ENCODE assay signal across 15 cellular contexts in genomic region chr1:23330846-23331245, GRCh38. TPM values are rescaled to one million over a fixed set of nuclear protein-coding genes. Genes with fewer than 3 reads are reported as not detected.
DNase-seq lines count a peak whose midpoint lies in the region; ATAC-seq, FAIRE-seq and TF ChIP-seq lines count a peak whose summit lies in the region.
"Had no signal": no experiment of that assay in that cellular context is flagged by ENCODE, and none has a peak within 500 bp of the region (broad histone marks: within the 10 kb centered on the region; RNA-seq: fewer than 3 reads in every experiment).

No MANE protein-coding gene starts in this region.

- no TSS peak for BruUV-seq in K562 (replicated peaks; lab: Mats Ljungman, UMichigan)

- H3K9me1 ChIP-seq in K562 (ENCODE audit: control insufficient read depth, insufficient read depth, low read length): no peaks in the 10 kb centered on the region

- H3K4me2 ChIP-seq in K562 (ENCODE audit: insufficient read depth, low read length): no peak overlapping the region
- H3K4me2 ChIP-seq: PC-9 had no signal

- FAIRE-seq in K562 (lab: Jason Lieb, UNC): no peak
- FAIRE-seq: H1 had no signal

- peaks cover 15 to 44% (median 34%) of the 10 kb centered on the region in 4 donors for H3K4me1 Mint-ChIP-seq in CD4-positive, CD25-positive, alpha-beta regulatory T cell
- peaks cover 34% of the 10 kb centered on the region for H3K4me1 Mint-ChIP-seq in CD8-positive, alpha-beta T cell (ENCODE audit: low read depth)
- H3K4me1 Mint-ChIP-seq in mesothelial cell of epicardium: no peaks in the 10 kb centered on the region
- H3K4me1 Mint-ChIP-seq in T-helper 2 cell treated with Interferon-gamma antibody and Interleukin-4, amounts not matched to agents 5 μg/mL and 100 μg/mL, for 36 hours (ENCODE audit: low read depth): peaks cover 4% of the 10 kb centered on the region

- no peak for ATAC-seq in CD4-positive, CD25-positive, alpha-beta regulatory T cell (ENCODE audit: low read depth in 2 of 2)
- ATAC-seq in CD8-positive, alpha-beta T cell: no peak
- ATAC-seq in K562 (no peak), HG02610 (IDR thresholded peaks at IDR 0.05; ENCODE audit: unreplicated experiment) (no peak), omental fat pad (ENCODE audit: low FRiP score) (no peak)

- no peak for DNase-seq in CD4-positive, CD25-positive, alpha-beta regulatory T cell
- no peak for DNase-seq in CD8-positive, alpha-beta T cell
- no peak for DNase-seq in K562 (ENCODE audit: extremely low read depth in 1 of 4, low spot score in 3 of 4)
- DNase-seq in mesothelial cell of epicardium (ENCODE audit: low spot score in 2 of 2, unreplicated experiment in 2 of 2): no peak
- DNase-seq in T-helper 2 cell treated with Interferon-gamma antibody and Interleukin-4, amounts not matched to agents 5 μg/mL and 100 μg/mL, for 36 hours (ENCODE audit: low spot score): no peak
- no peak for DNase-seq in omental fat pad (ENCODE audit: low spot score)
- DNase-seq: HFFc6, NCI-H1048, NCI-H1436 treated with DMSO at 0.1 percent for 48 hours, NCI-H2081 treated with DMSO at 0.1 percent for 48 hours, NCI-H510A treated with DMSO at 0.1 percent for 48 hours, NCI-H82, PC-9 had no signal

- H3K9ac ChIP-seq in K562 (ENCODE audit: insufficient read depth in 1 of 2, low read depth in 2 of 2, low read length in 2 of 2): no peak overlapping the region

- no peak for TF ChIP-seq RAD21 in K562 (CRISPR knock-in tag; conservative IDR thresholded peaks at IDR 0.05 in 1 of 2, IDR thresholded peaks at IDR 0.05 in 1 of 2)

- peak overlapping the region in 2 of 3 donors; percentile 26 to 31 for H3K27ac Mint-ChIP-seq in CD4-positive, CD25-positive, alpha-beta regulatory T cell
- H3K27ac Mint-ChIP-seq in CD8-positive, alpha-beta T cell: peak overlapping the region; percentile 21
- peak overlapping the region; percentile 73 for H3K27ac Mint-ChIP-seq in mesothelial cell of epicardium
- H3K27ac Mint-ChIP-seq in T-helper 2 cell treated with Interferon-gamma antibody and Interleukin-4, amounts not matched to agents 5 μg/mL and 100 μg/mL, for 36 hours: no peak overlapping the region
- H3K27ac Mint-ChIP-seq: HFFc6 had no signal

- POLR2A ChIA-PET in CD8-positive, alpha-beta T cell (lab: Charles Lee): interaction anchor here (1.0 kb wide), 1 partner anchor 14 kb away, joined by 12 read pairs; the partner anchor contains the start of gene HNRNPR
- POLR2A ChIA-PET in K562 (lab: Yijun Ruan, JAX): interaction anchor here (0.8 to 2.9 kb wide), 4 partner anchors 9 to 170 kb away, joined by 3 to 21 read pairs (median 10); partner anchors contain the start of gene HNRNPR

- TF ChIP-seq EP300 in K562 (IDR thresholded peaks at IDR 0.05; ENCODE audit: low read length): no peak

- in situ Hi-C loops in K562 (cut with MboI): no loop called here

- TF ChIP-seq CTCF in CD8-positive, alpha-beta T cell (IDR thresholded peaks at IDR 0.05): no peak
- TF ChIP-seq CTCF in K562 (IDR thresholded peaks at IDR 0.05 in 2 of 3, conservative IDR thresholded peaks at IDR 0.05 in 1 of 3; ENCODE audit: insufficient read depth in 2 of 3, low read depth in 1 of 3, low read length in 3 of 3) (no peak), mesothelial cell of epicardium (IDR thresholded peaks at IDR 0.05; ENCODE audit: unreplicated experiment) (no peak), omental fat pad (IDR thresholded peaks at IDR 0.05) (no peak)

- no peaks in the 10 kb centered on the region for H3K27me3 Mint-ChIP-seq in CD4-positive, CD25-positive, alpha-beta regulatory T cell
- H3K27me3 Mint-ChIP-seq in CD8-positive, alpha-beta T cell (ENCODE audit: low read depth): no peaks in the 10 kb centered on the region
- H3K27me3 Mint-ChIP-seq in mesothelial cell of epicardium (ENCODE audit: low read depth): no peaks in the 10 kb centered on the region
- H3K27me3 Mint-ChIP-seq in T-helper 2 cell treated with Interferon-gamma antibody and Interleukin-4, amounts not matched to agents 5 μg/mL and 100 μg/mL, for 36 hours (ENCODE audit: low read depth): no peaks in the 10 kb centered on the region

- no peaks in the 10 kb centered on the region for H3K9me3 ChIP-seq in CD4-positive, CD25-positive, alpha-beta regulatory T cell (ENCODE audit: control insufficient read depth in 2 of 2, low read length in 2 of 2)
- no peaks in the 10 kb centered on the region for H3K9me3 ChIP-seq in CD8-positive, alpha-beta T cell (ENCODE audit: low read length)
- H3K9me3 ChIP-seq in K562 (replicated peaks; ENCODE audit: control insufficient read depth, insufficient read depth, low read depth, low read length): no peaks in the 10 kb centered on the region

- no peaks in the 10 kb centered on the region for H4K20me1 ChIP-seq in K562 (replicated peaks; ENCODE audit: control insufficient read depth, insufficient read depth, low read length)

- no peak for TF ChIP-seq POLR2A in K562 (conservative IDR thresholded peaks at IDR 0.05)

- H3K4me1 ChIP-seq in CD4-positive, CD25-positive, alpha-beta regulatory T cell (ENCODE audit: control insufficient read depth, insufficient read depth, low read length, poor library complexity, severe bottlenecking): no peaks in the 10 kb centered on the region
- no peaks in the 10 kb centered on the region for H3K4me1 ChIP-seq in CD8-positive, alpha-beta T cell (ENCODE audit: insufficient read depth, low read length)
- peaks cover 0 to 9% of the 10 kb centered on the region in 2 experiments; a peak in 1 of 5 replicates for H3K4me1 ChIP-seq in K562 (replicated peaks in 1 of 2; ENCODE audit: control insufficient read depth in 2 of 2, insufficient read depth in 2 of 2, low read length in 2 of 2)

- peaks cover 84% of the 10 kb centered on the region for H3K79me2 ChIP-seq in K562 (ENCODE audit: control insufficient read depth, insufficient read depth, low read length)

- no peak overlapping the region for H3K4me3 Mint-ChIP-seq in CD4-positive, CD25-positive, alpha-beta regulatory T cell
- no peak overlapping the region for H3K4me3 Mint-ChIP-seq in CD8-positive, alpha-beta T cell
- H3K4me3 Mint-ChIP-seq in mesothelial cell of epicardium: no peak overlapping the region
- no peak overlapping the region for H3K4me3 Mint-ChIP-seq in T-helper 2 cell treated with Interferon-gamma antibody and Interleukin-4, amounts not matched to agents 5 μg/mL and 100 μg/mL, for 36 hours
- H3K4me3 Mint-ChIP-seq: HFFc6 had no signal

- intact Hi-C loops in CD8-positive, alpha-beta T cell (cut with DNase I, micrococcal nuclease): loop anchor here in 1 of 2 experiments (5.0 kb wide), 1 partner anchor 36 kb away; the partner anchor contains the start of gene ZNF436
- intact Hi-C loops in K562 (cut with micrococcal nuclease): no loop called here

- no peaks in the 10 kb centered on the region for H3K9me3 Mint-ChIP-seq in CD4-positive, CD25-positive, alpha-beta regulatory T cell
- H3K9me3 Mint-ChIP-seq in CD8-positive, alpha-beta T cell: no peaks in the 10 kb centered on the region
- H3K9me3 Mint-ChIP-seq in mesothelial cell of epicardium: no peaks in the 10 kb centered on the region
- H3K9me3 Mint-ChIP-seq in T-helper 2 cell treated with Interferon-gamma antibody and Interleukin-4, amounts not matched to agents 5 μg/mL and 100 μg/mL, for 36 hours: no peaks in the 10 kb centered on the region
- H3K9me3 Mint-ChIP-seq: HFFc6 had no signal

- no peak overlapping the region for H2AFZ ChIP-seq in K562 (ENCODE audit: low read depth, low read length)
- H2AFZ ChIP-seq: PC-9 had no signal

- no peak overlapping the region for H3K4me3 ChIP-seq in CD4-positive, CD25-positive, alpha-beta regulatory T cell (ENCODE audit: low read depth, low read length)
- no peak overlapping the region for H3K4me3 ChIP-seq in CD8-positive, alpha-beta T cell (ENCODE audit: low read depth, low read length)
- no peak overlapping the region for H3K4me3 ChIP-seq in K562
- H3K4me3 ChIP-seq: PC-9 had no signal

- peaks cover 88% of the 10 kb centered on the region for H3K36me3 ChIP-seq in CD4-positive, CD25-positive, alpha-beta regulatory T cell (ENCODE audit: control insufficient read depth, insufficient read depth, low read length)
- H3K36me3 ChIP-seq in CD8-positive, alpha-beta T cell (ENCODE audit: insufficient read depth, low read length): peaks cover 40% of the 10 kb centered on the region
- H3K36me3 ChIP-seq in K562 (ENCODE audit: control insufficient read depth, insufficient read depth, low read length): peaks cover 92% of the 10 kb centered on the region

- H3K27me3 ChIP-seq in CD4-positive, CD25-positive, alpha-beta regulatory T cell (ENCODE audit: control insufficient read depth, insufficient read depth, low read length): no peaks in the 10 kb centered on the region
- H3K27me3 ChIP-seq in CD8-positive, alpha-beta T cell (ENCODE audit: insufficient read depth, low read length): no peaks in the 10 kb centered on the region
- no peaks in the 10 kb centered on the region for H3K27me3 ChIP-seq in K562 (ENCODE audit: control insufficient read depth in 2 of 2, insufficient read depth in 2 of 2, low read length in 2 of 2)

- 96% methylated on average over 1 of the region's 1 CpG for WGBS in K562 (ENCODE audit: insufficient coverage, low coverage, missing lambda C conversion rate)

- H3K27ac ChIP-seq in CD4-positive, CD25-positive, alpha-beta regulatory T cell (ENCODE audit: insufficient read depth, low read length, poor library complexity, severe bottlenecking): no peak overlapping the region
- H3K27ac ChIP-seq in CD8-positive, alpha-beta T cell (ENCODE audit: low read depth, low read length): no peak overlapping the region
- H3K27ac ChIP-seq in K562 (ENCODE audit: extremely low read depth, low read depth, low read length): no peak overlapping the region
- H3K27ac ChIP-seq: PC-9 had no signal

- CTCF ChIA-PET in CD8-positive, alpha-beta T cell (lab: Charles Lee): no interaction called here
- CTCF ChIA-PET in K562 (lab: Yijun Ruan, JAX; ENCODE audit: low intra/inter-chr PET ratio): no interaction called here

- H3K36me3 Mint-ChIP-seq in CD4-positive, CD25-positive, alpha-beta regulatory T cell: peaks cover 40% of the 10 kb centered on the region
- H3K36me3 Mint-ChIP-seq in CD8-positive, alpha-beta T cell: peaks cover 86% of the 10 kb centered on the region
- peaks cover 55% of the 10 kb centered on the region for H3K36me3 Mint-ChIP-seq in mesothelial cell of epicardium
- H3K36me3 Mint-ChIP-seq in T-helper 2 cell treated with Interferon-gamma antibody and Interleukin-4, amounts not matched to agents 5 μg/mL and 100 μg/mL, for 36 hours (ENCODE audit: low read depth): peaks cover 69% of the 10 kb centered on the region

RNA-seq across cellular contexts. Expression of gene HNRNPR, which starts 13.2 kb away (rescaled TPM):
- total RNA-seq in CD4-positive, CD25-positive, alpha-beta regulatory T cell: 126 TPM
- polyA plus RNA-seq in CD4-positive, CD25-positive, alpha-beta regulatory T cell: 100 to 1,000 TPM; 153 to 201 (median 187) TPM
- 100 to 1,000 TPM; 102 to 103 TPM for total RNA-seq in CD8-positive, alpha-beta T cell
- total RNA-seq in K562 (2011; cell fraction: chromatin; rRNA removed; ENCODE audit: low replicate concordance): 99.0 and 265 TPM in 2 replicates
- 46.7 and 67.2 TPM in 2 replicates for total RNA-seq in K562 (2011; cell fraction: nucleolus; rRNA removed)
- 120 and 158 TPM in 2 replicates for total RNA-seq in K562 (2011; cell fraction: nucleoplasm; rRNA removed)
- total RNA-seq in K562 (2014; rRNA removed) (212 and 244 TPM in 2 replicates), K562 (2014; rRNA removed; fragmentation: Illumina TruSeq; extraction: Trizol) (301 and 338 TPM in 2 replicates), K562 (2015; rRNA removed; fragmentation: Illumina TruSeq; extraction: Trizol) (321 and 351 TPM in 2 replicates), K562 (2021) (238 and 253 TPM in 2 replicates), mesothelial cell of epicardium (199 to 205 TPM (median 203 TPM) in 3 replicates), omental fat pad (100 to 1,000 TPM in 1 of 4 donors, 10 to 100 TPM in 3; 70.7 to 101 (median 78.8) TPM)
- polyA plus RNA-seq in K562 (2011; rRNA removed) (270 and 360 TPM in 2 replicates), K562 (2014; fragmentation: Illumina TruSeq; extraction: Trizol) (318 and 372 TPM in 2 replicates), K562 (2014; fragmentation: Nextera tagmentation; extraction: Ambion mirVana) (10 to 100 TPM; 80.9 to 93.4 TPM), K562 (2014; rRNA removed) (321 and 349 TPM in 2 replicates)
- polyA plus RNA-seq in K562 (2011; cell fraction: cytosol; rRNA removed): 81.4 and 163 TPM in 2 replicates
- 58.1 and 89.0 TPM in 2 replicates for polyA plus RNA-seq in K562 (2011; cell fraction: nucleus; rRNA removed)
- 153 and 259 TPM in 2 replicates for polyA plus RNA-seq in K562 (2012)
- 270 and 312 TPM in 2 replicates for polyA minus RNA-seq in K562 (2011; rRNA and poly(A)+ RNA removed)
- polyA minus RNA-seq in K562 (2011; cell fraction: cytosol; rRNA and poly(A)+ RNA removed): 94.9 and 109 TPM in 2 replicates
- 78.8 and 184 TPM in 2 replicates for polyA minus RNA-seq in K562 (2011; cell fraction: nucleus; rRNA and poly(A)+ RNA removed)

RNA-seq across cellular contexts. Expression of gene ZNF436, which starts 38.8 kb away (rescaled TPM):
- total RNA-seq in CD4-positive, CD25-positive, alpha-beta regulatory T cell: 4.1 TPM
- polyA plus RNA-seq in CD4-positive, CD25-positive, alpha-beta regulatory T cell: 1 to 10 TPM; 2.1 to 5.2 (median 2.9) TPM
- 1 to 10 TPM; 3.4 to 3.9 TPM for total RNA-seq in CD8-positive, alpha-beta T cell
- total RNA-seq in K562 (2011; cell fraction: chromatin; rRNA removed; ENCODE audit: low replicate concordance): 10.7 and 18.5 TPM in 2 replicates
- total RNA-seq in K562 (2011; cell fraction: nucleolus; rRNA removed): 8.7 and 9.7 TPM in 2 replicates
- total RNA-seq in K562 (2011; cell fraction: nucleoplasm; rRNA removed): 11.4 and 13.0 TPM in 2 replicates
- total RNA-seq in K562 (2014; rRNA removed) (6.2 and 7.0 TPM in 2 replicates), K562 (2014; rRNA removed; fragmentation: Illumina TruSeq; extraction: Trizol) (8.3 and 9.4 TPM in 2 replicates), K562 (2015; rRNA removed; fragmentation: Illumina TruSeq; extraction: Trizol) (11.3 and 11.9 TPM in 2 replicates), K562 (2021) (6.9 and 7.4 TPM in 2 replicates), mesothelial cell of epicardium (33.7 to 35.7 TPM (median 34.6 TPM) in 3 replicates), omental fat pad (10 to 100 TPM; 16.7 to 24.0 (median 18.4) TPM)
- polyA plus RNA-seq in K562 (2011; rRNA removed) (8.0 and 9.7 TPM in 2 replicates), K562 (2014; fragmentation: Illumina TruSeq; extraction: Trizol) (6.8 and 7.3 TPM in 2 replicates), K562 (2014; fragmentation: Nextera tagmentation; extraction: Ambion mirVana) (1 to 10 TPM; 2.1 to 3.3 TPM), K562 (2014; rRNA removed) (3.8 and 4.5 TPM in 2 replicates)
- polyA plus RNA-seq in K562 (2011; cell fraction: cytosol; rRNA removed): 2.4 and 6.8 TPM in 2 replicates
- 9.0 and 14.4 TPM in 2 replicates for polyA plus RNA-seq in K562 (2011; cell fraction: nucleus; rRNA removed)
- 4.6 and 5.2 TPM in 2 replicates for polyA plus RNA-seq in K562 (2012)
- 18.1 and 28.7 TPM in 2 replicates for polyA minus RNA-seq in K562 (2011; rRNA and poly(A)+ RNA removed)
- 7.3 and 7.8 TPM in 2 replicates for polyA minus RNA-seq in K562 (2011; cell fraction: cytosol; rRNA and poly(A)+ RNA removed)
- 7.9 and 17.7 TPM in 2 replicates for polyA minus RNA-seq in K562 (2011; cell fraction: nucleus; rRNA and poly(A)+ RNA removed)
